Comparison of ENCODE assay signal across 17 cellular contexts in the genomic region with DNA sequence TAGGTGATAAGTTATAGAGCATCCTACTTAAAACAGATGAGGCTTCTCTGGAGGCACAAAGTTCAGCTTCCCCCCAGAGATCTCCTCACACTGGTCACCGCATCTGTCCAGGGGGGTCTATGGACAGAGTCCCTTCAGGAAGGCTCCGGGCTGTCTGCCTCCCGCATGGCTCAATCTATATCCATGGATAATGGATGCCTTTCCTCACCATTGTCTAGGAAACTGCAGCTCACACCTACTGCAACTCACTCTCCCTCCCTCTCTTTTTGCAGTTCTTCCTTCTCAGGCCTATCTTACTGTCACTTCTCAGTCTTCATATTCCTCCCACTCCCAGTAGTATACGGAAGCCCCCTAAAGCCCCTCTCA.
"Had no signal": no experiment of that assay in that cellular context is flagged by ENCODE, and none has a peak within 500 bp of the region (broad histone marks: within the 10 kb centered on the region; RNA-seq: fewer than 3 reads in every experiment).

No MANE protein-coding gene starts in this region.

- H3K27ac ChIP-seq: coronary artery, foreskin keratinocyte, lower lobe of right lung, tibial artery had no signal

- H3K9me3 ChIP-seq: lower lobe of right lung, tibial artery had no signal

- H3K36me3 Mint-ChIP-seq: activated naive CD4-positive, alpha-beta T cell treated with anti-CD3 and anti-CD28 coated beads, Interleukin-2, amount 50 U/mL, for 24 hours; brain had no signal

- H3K4me3 Mint-ChIP-seq: activated CD8-positive, alpha-beta memory T cell treated with anti-CD3 and anti-CD28 coated beads, Interleukin-2, amount 10 ng/mL, durations not matched to agents 7 days and 5 days; activated naive CD4-positive, alpha-beta T cell treated with anti-CD3 and anti-CD28 coated beads, Interleukin-2, amount 50 U/mL, for 24 hours had no signal

- H3K9me3 Mint-ChIP-seq: activated naive CD4-positive, alpha-beta T cell treated with anti-CD3 and anti-CD28 coated beads, Interleukin-2, amount 50 U/mL, for 24 hours had no signal

- H3K27ac Mint-ChIP-seq: activated CD8-positive, alpha-beta memory T cell treated with anti-CD3 and anti-CD28 coated beads, Interleukin-2, amount 10 ng/mL, durations not matched to agents 7 days and 5 days; activated naive CD4-positive, alpha-beta T cell treated with anti-CD3 and anti-CD28 coated beads, Interleukin-2, amount 50 U/mL, for 24 hours had no signal

- H3K36me3 ChIP-seq: lower lobe of right lung, tibial artery had no signal

- DNase-seq: activated CD4-positive, alpha-beta T cell treated with anti-CD3 and anti-CD28 coated beads, Interleukin-2, amount 50 U/mL, for 48 hours; activated CD8-positive, alpha-beta memory T cell treated with anti-CD3 and anti-CD28 coated beads, Interleukin-2, amount 10 ng/mL, durations not matched to agents 7 days and 5 days; activated effector memory CD4-positive, alpha-beta T cell treated with Interleukin-2 at 50 U/mL for 16 hours; activated T-cell treated with anti-CD3 and anti-CD28 coated beads, Interleukin-2, amount 50 U/mL, for 1 hour; amygdala; central memory CD4-positive, alpha-beta T cell; effector memory CD4-positive, alpha-beta T cell; foreskin keratinocyte; left colon; lower lobe of right lung; midbrain; stimulated activated CD4-positive, alpha-beta T cell treated with anti-CD3 and anti-CD28 coated beads, Interleukin-4, amount 100 ng/mL, for 1 hour; stimulated activated naive CD4-positive, alpha-beta T cell; tibial artery had no signal

- H3K27me3 Mint-ChIP-seq: activated CD8-positive, alpha-beta memory T cell treated with anti-CD3 and anti-CD28 coated beads, Interleukin-2, amount 10 ng/mL, durations not matched to agents 7 days and 5 days; activated naive CD4-positive, alpha-beta T cell treated with anti-CD3 and anti-CD28 coated beads, Interleukin-2, amount 50 U/mL, for 24 hours had no signal

- H3K4me1 ChIP-seq: foreskin keratinocyte, lower lobe of right lung, tibial artery had no signal

- H3K4me3 ChIP-seq: coronary artery, lower lobe of right lung, tibial artery had no signal

- H3K27me3 ChIP-seq: tibial artery had no signal
